ENCODE assay signal across 28 cellular contexts in genomic region chrX:25503826-25504225, GRCh38.
"Had no signal": no experiment of that assay in that cellular context is flagged by ENCODE, and none has a peak within 500 bp of the region (broad histone marks: within the 10 kb centered on the region; RNA-seq: fewer than 3 reads in every experiment).

No MANE protein-coding gene starts in this region.

- H3K4me3 ChIP-seq: colonic mucosa, coronary artery, dorsolateral prefrontal cortex, esophagus muscularis mucosa, esophagus squamous epithelium, gastrocnemius medialis, gastroesophageal sphincter, heart left ventricle, heart right ventricle had no signal

- H3K27me3 ChIP-seq: colonic mucosa, esophagus muscularis mucosa, esophagus squamous epithelium, foreskin keratinocyte, gastrocnemius medialis, gastroesophageal sphincter, heart left ventricle, heart right ventricle had no signal

- H3K27me3 Mint-ChIP-seq: dendritic cell treated with granulocyte-macrophage colony-stimulating factor and Interleukin-4, amounts not matched to agents 40 ng/mL and 50 ng/mL, for 4 days; effector memory CD8-positive, alpha-beta T cell had no signal

- H3K27ac Mint-ChIP-seq: dendritic cell treated with granulocyte-macrophage colony-stimulating factor and Interleukin-4, amounts not matched to agents 40 ng/mL and 50 ng/mL, for 4 days; effector memory CD8-positive, alpha-beta T cell; endodermal cell had no signal

- H3K4me3 Mint-ChIP-seq: dendritic cell treated with granulocyte-macrophage colony-stimulating factor and Interleukin-4, amounts not matched to agents 40 ng/mL and 50 ng/mL, for 4 days; effector memory CD8-positive, alpha-beta T cell; endodermal cell had no signal

- H3K27ac ChIP-seq: colonic mucosa, coronary artery, dorsolateral prefrontal cortex, epithelial cell of prostate, esophagus muscularis mucosa, esophagus squamous epithelium, foreskin keratinocyte, gastrocnemius medialis, gastroesophageal sphincter, heart left ventricle, heart right ventricle had no signal

- H3K36me3 ChIP-seq: colonic mucosa, esophagus muscularis mucosa, esophagus squamous epithelium, gastrocnemius medialis, gastroesophageal sphincter, heart left ventricle, heart right ventricle had no signal

- H3K4me1 Mint-ChIP-seq: endodermal cell had no signal

- FAIRE-seq: endometrium, endothelial cell of umbilical vein, frontal cortex had no signal

- DNase-seq: colonic mucosa; cortex of kidney; dermis blood vessel endothelial cell; dorsolateral prefrontal cortex; effector CD4-positive, alpha-beta T cell; effector CD8-positive, alpha-beta T cell; effector memory CD4-positive, alpha-beta T cell; effector memory CD8-positive, alpha-beta T cell; endodermal cell; erythroblast; esophagus squamous epithelium; foreskin fibroblast; foreskin keratinocyte; foreskin melanocyte; gastrocnemius medialis; glutamatergic neuron; head of caudate nucleus; heart left ventricle; heart right ventricle had no signal

- ATAC-seq: effector memory CD8-positive, alpha-beta T cell; esophagus mucosa; foreskin keratinocyte; gastrocnemius medialis; gastroesophageal sphincter; heart left ventricle; heart right ventricle had no signal

- H3K4me1 ChIP-seq: colonic mucosa, esophagus muscularis mucosa, esophagus squamous epithelium, foreskin keratinocyte, gastrocnemius medialis, gastroesophageal sphincter, heart left ventricle, heart right ventricle had no signal

- H3K9me3 ChIP-seq: colonic mucosa, esophagus muscularis mucosa, esophagus squamous epithelium, gastrocnemius medialis, gastroesophageal sphincter, heart left ventricle had no signal
